In the genomic region with DNA sequence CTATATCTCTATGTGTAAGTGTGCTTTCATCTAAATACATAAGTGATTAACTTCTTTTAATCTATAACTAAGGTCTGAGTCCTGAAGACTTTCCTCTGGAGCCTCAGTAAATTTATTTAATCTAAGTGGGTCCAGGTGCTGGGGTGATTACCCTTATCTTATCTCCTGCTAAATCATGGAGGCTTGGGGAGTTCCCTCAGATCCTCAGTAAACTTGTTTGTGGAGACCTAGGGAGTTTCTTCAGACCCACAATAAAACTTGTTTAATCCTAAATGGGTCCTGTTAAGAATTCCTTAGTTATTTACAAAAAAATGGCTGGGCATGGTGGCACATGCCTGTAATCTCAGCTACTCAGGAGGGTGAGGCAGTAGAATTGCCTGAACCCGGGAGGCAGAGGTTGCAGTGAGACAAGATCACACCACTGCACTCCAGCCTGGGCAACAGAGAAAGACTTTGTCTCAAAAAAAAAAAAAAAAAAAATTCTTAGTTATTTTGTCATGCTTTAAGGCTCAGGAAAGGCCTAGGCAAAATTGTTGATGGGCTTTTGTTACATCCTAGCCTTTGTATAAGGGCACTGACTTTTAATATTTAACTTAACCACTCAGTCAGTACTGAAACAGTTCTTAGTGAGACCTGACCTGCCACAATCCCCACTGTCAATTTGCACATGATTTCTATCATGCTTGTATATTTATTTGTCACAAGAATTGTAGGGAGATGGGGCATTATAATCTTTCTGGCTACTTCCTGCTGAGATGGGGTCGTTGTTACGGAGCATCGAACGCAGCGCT, we compare ENCODE assay signal across 7 cellular contexts. TPM values are rescaled to one million over a fixed set of nuclear protein-coding genes. Genes with fewer than 3 reads are reported as not detected.
DNase-seq lines count a peak whose midpoint lies in the region; ATAC-seq, FAIRE-seq and TF ChIP-seq lines count a peak whose summit lies in the region.
"Not testable (repeated sequence)": the region's sequence is repeated elsewhere in the genome, so short reads cannot be mapped to it uniquely, and the experiment has no call there.

No MANE protein-coding gene starts in this region.

- not testable (repeated sequence) for H3K9me1 ChIP-seq in K562 (ENCODE audit: control insufficient read depth, insufficient read depth, low read length)

- H2BK5ac ChIP-seq in mesendoderm (ENCODE audit: low read length): not testable (repeated sequence)

- H2BK120ac ChIP-seq in mesendoderm (ENCODE audit: low read depth, low read length): not testable (repeated sequence)

- not testable (repeated sequence) for BruUV-seq in Caco-2 (replicated peaks; lab: Mats Ljungman, UMichigan); K562 (replicated peaks; lab: Mats Ljungman, UMichigan)

- peak overlapping the region; percentile 25 for H3K56ac ChIP-seq in mesendoderm (ENCODE audit: low read length)

- WGBS in K562 (ENCODE audit: insufficient coverage, low coverage, missing lambda C conversion rate): 82% methylated on average over 6 of the region's 6 CpGs
- WGBS in hepatocyte (ENCODE audit: low lambda C conversion rate, missing lambda C conversion rate): 77% methylated on average over 6 of the region's 6 CpGs
- no CpG with 5 or more reads among the region's 6 CpGs for WGBS in mesendoderm (ENCODE audit: extremely low coverage, insufficient coverage, low lambda C conversion rate)

- not testable (repeated sequence) for H3K36me3 Mint-ChIP-seq in Caco-2 (ENCODE audit: insufficient read depth, unreplicated experiment); IgD-negative memory B cell

- H4K5ac ChIP-seq in mesendoderm (ENCODE audit: low read length): not testable (repeated sequence)

- TF ChIP-seq CTCF in Caco-2 (IDR thresholded peaks at IDR 0.05; ENCODE audit: insufficient read depth in 1 of 2, low read depth in 1 of 2, low read length in 1 of 2, severe bottlenecking in 1 of 2, unreplicated experiment in 1 of 2); K562 (IDR thresholded peaks at IDR 0.05 in 2 of 3, conservative IDR thresholded peaks at IDR 0.05 in 1 of 3; ENCODE audit: insufficient read depth in 2 of 3, low read depth in 1 of 3, low read length in 3 of 3); hepatocyte (IDR thresholded peaks at IDR 0.05; ENCODE audit: poor library complexity): not testable (repeated sequence)

- CTCF ChIA-PET in Caco-2 (lab: Charles Lee); K562 (lab: Yijun Ruan, JAX; ENCODE audit: low intra/inter-chr PET ratio): not testable (repeated sequence)

- not testable (repeated sequence) for H3K4ac ChIP-seq in mesendoderm (ENCODE audit: low read depth, low read length)

- in situ Hi-C loops in K562 (cut with MboI): not testable (repeated sequence)

- not testable (repeated sequence) for TF ChIP-seq RAD21 in K562 (CRISPR knock-in tag; conservative IDR thresholded peaks at IDR 0.05 in 1 of 2, IDR thresholded peaks at IDR 0.05 in 1 of 2)

- not testable (repeated sequence) for FAIRE-seq in K562 (lab: Jason Lieb, UNC)

- not testable (repeated sequence) for H2AK5ac ChIP-seq in mesendoderm (ENCODE audit: low read length)

- ATAC-seq in GM19452 (IDR thresholded peaks at IDR 0.05; ENCODE audit: unreplicated experiment): peak; percentile 66
- ATAC-seq in K562: not testable (repeated sequence)

- H2BK15ac ChIP-seq in mesendoderm (replicated peaks; ENCODE audit: low read depth): not testable (repeated sequence)

- not testable (repeated sequence) for H3K9me3 Mint-ChIP-seq in Caco-2 (ENCODE audit: unreplicated experiment); IgD-negative memory B cell

- H3K18ac ChIP-seq in mesendoderm (ENCODE audit: low read length): not testable (repeated sequence)

- DNase-seq in Caco-2: peak; percentile 68 to 79
- DNase-seq in K562 (ENCODE audit: extremely low read depth in 1 of 4, low spot score in 3 of 4); mesendoderm: not testable (repeated sequence)
- peak; percentile 10 for DNase-seq in hepatocyte (ENCODE audit: low spot score)
- peak; percentile 39 for DNase-seq in renal cortical epithelial cell (ENCODE audit: low read depth)

- POLR2A ChIA-PET in Caco-2 (lab: Charles Lee): interaction anchor here (0.7 kb wide), 1 partner anchor 55 kb away, joined by 6 read pairs; no protein-coding TSS in a partner anchor
- POLR2A ChIA-PET in K562 (lab: Yijun Ruan, JAX): not testable (repeated sequence)

- not testable (repeated sequence) for TF ChIP-seq EP300 in K562 (IDR thresholded peaks at IDR 0.05; ENCODE audit: low read length)

- not testable (repeated sequence) for H3K27ac Mint-ChIP-seq in Caco-2 (ENCODE audit: unreplicated experiment)
- H3K27ac Mint-ChIP-seq in IgD-negative memory B cell: peak overlapping the region in 2 of 3 donors; percentile 23 to 37

- intact Hi-C loops in Caco-2 (cut with micrococcal nuclease; ENCODE audit: unreplicated experiment): loop anchor here (2.0 kb wide), 1 partner anchor 13 kb away; no protein-coding TSS in a partner anchor
- intact Hi-C loops in K562 (cut with micrococcal nuclease): not testable (repeated sequence)

- H3K9me2 ChIP-seq in hepatocyte (replicated peaks; ENCODE audit: insufficient read depth): not testable (repeated sequence)

- H3K79me2 ChIP-seq in K562 (ENCODE audit: control insufficient read depth, insufficient read depth, low read length) (peaks cover 50% of the 10 kb centered on the region), hepatocyte (peaks cover 25% of the 10 kb centered on the region)
- not testable (repeated sequence) for H3K79me2 ChIP-seq in mesendoderm (ENCODE audit: control insufficient read depth, insufficient read depth, low read length)

- not testable (repeated sequence) for H3K79me1 ChIP-seq in mesendoderm (ENCODE audit: low read length)

- H4K8ac ChIP-seq in mesendoderm (ENCODE audit: low read depth, low read length): not testable (repeated sequence)

- not testable (repeated sequence) for H3K27me3 ChIP-seq in Caco-2 (replicated peaks; ENCODE audit: control insufficient read depth, insufficient read depth, low read length); K562 (ENCODE audit: control insufficient read depth in 2 of 2, insufficient read depth in 2 of 2, low read length in 2 of 2); hepatocyte; mesendoderm (ENCODE audit: insufficient read depth, low read length, poor library complexity)

- peaks cover 42% of the 10 kb centered on the region for H3K4me1 ChIP-seq in Caco-2
- not testable (repeated sequence) for H3K4me1 ChIP-seq in K562 (replicated peaks in 1 of 2; ENCODE audit: control insufficient read depth in 2 of 2, insufficient read depth in 2 of 2, low read length in 2 of 2); hepatocyte (ENCODE audit: insufficient read depth); mesendoderm (ENCODE audit: control insufficient read depth, low read depth, low read length)

- not testable (repeated sequence) for H3K4me3 ChIP-seq in Caco-2 (ENCODE audit: low read depth, low read length); K562; hepatocyte; mesendoderm (ENCODE audit: low read length)

- H3K9me3 ChIP-seq in Caco-2; K562 (replicated peaks; ENCODE audit: control insufficient read depth, insufficient read depth, low read depth, low read length); hepatocyte (ENCODE audit: low read depth): not testable (repeated sequence)

- H3K4me3 Mint-ChIP-seq in Caco-2 (ENCODE audit: unreplicated experiment): peak overlapping the region; percentile 38
- not testable (repeated sequence) for H3K4me3 Mint-ChIP-seq in IgD-negative memory B cell

- not testable (repeated sequence) for H4K20me1 ChIP-seq in K562 (replicated peaks; ENCODE audit: control insufficient read depth, insufficient read depth, low read length); hepatocyte (ENCODE audit: insufficient read depth, poor library complexity, severe bottlenecking)

- not testable (repeated sequence) for H3K4me2 ChIP-seq in K562 (ENCODE audit: insufficient read depth, low read length); hepatocyte; mesendoderm (ENCODE audit: low read length)

- H3K9ac ChIP-seq in K562 (ENCODE audit: insufficient read depth in 1 of 2, low read depth in 2 of 2, low read length in 2 of 2); mesendoderm (ENCODE audit: low read length): not testable (repeated sequence)

- not testable (repeated sequence) for H3K27ac ChIP-seq in K562 (ENCODE audit: extremely low read depth, low read depth, low read length); mesendoderm (ENCODE audit: low read depth, low read length)
- peak overlapping the region; percentile 51 for H3K27ac ChIP-seq in hepatocyte

- not testable (repeated sequence) for H3K4me1 Mint-ChIP-seq in Caco-2 (ENCODE audit: low read depth, unreplicated experiment)
- peaks cover 20 to 25% (median 21%) of the 10 kb centered on the region in 3 donors for H3K4me1 Mint-ChIP-seq in IgD-negative memory B cell

- not testable (repeated sequence) for H3K36me3 ChIP-seq in Caco-2 (ENCODE audit: control insufficient read depth, insufficient read depth, low read length); hepatocyte (replicated peaks; ENCODE audit: insufficient read depth, low read depth); mesendoderm (ENCODE audit: control insufficient read depth, insufficient read depth, low read length)
- H3K36me3 ChIP-seq in K562 (ENCODE audit: control insufficient read depth, insufficient read depth, low read length): peaks cover 11% of the 10 kb centered on the region; the same call in 2 of the 3 replicates

- not testable (repeated sequence) for H3K27me3 Mint-ChIP-seq in Caco-2 (ENCODE audit: insufficient read depth, unreplicated experiment); IgD-negative memory B cell

- H3K23ac ChIP-seq in mesendoderm (ENCODE audit: low read length): not testable (repeated sequence)

- TF ChIP-seq POLR2A in K562 (conservative IDR thresholded peaks at IDR 0.05): not testable (repeated sequence)

- H2AFZ ChIP-seq in K562 (ENCODE audit: low read depth, low read length); hepatocyte: not testable (repeated sequence)

RNA-seq across cellular contexts. Expression of a gene that starts 6.7 kb away (rescaled TPM):
- 3.3 and 3.7 TPM in 2 replicates for total RNA-seq in Caco-2 (2022)
- 3.2 TPM for polyA plus RNA-seq in IgD-negative memory B cell
- total RNA-seq in K562 (2011; cell fraction: chromatin; rRNA removed; ENCODE audit: low replicate concordance): 46.3 and 50.2 TPM in 2 replicates
- 29.0 and 29.1 TPM in 2 replicates for total RNA-seq in K562 (2011; cell fraction: nucleolus; rRNA removed)
- total RNA-seq in K562 (2011; cell fraction: nucleoplasm; rRNA removed): 48.9 and 68.4 TPM in 2 replicates
- 3.6 and 4.2 TPM in 2 replicates for total RNA-seq in K562 (2014; rRNA removed)
- total RNA-seq in K562 (2014; rRNA removed; fragmentation: Illumina TruSeq; extraction: Trizol): 5.3 and 6.2 TPM in 2 replicates
- 4.4 and 6.4 TPM in 2 replicates for total RNA-seq in K562 (2015; rRNA removed; fragmentation: Illumina TruSeq; extraction: Trizol)
- total RNA-seq in K562 (2021): 5.6 and 5.9 TPM in 2 replicates
- polyA plus RNA-seq in K562 (2011; rRNA removed): 16.2 and 22.1 TPM in 2 replicates
- 7.9 and 20.6 TPM in 2 replicates for polyA plus RNA-seq in K562 (2011; cell fraction: cytosol; rRNA removed)
- polyA plus RNA-seq in K562 (2011; cell fraction: nucleus; rRNA removed): 31.3 and 37.2 TPM in 2 replicates
- polyA plus RNA-seq in K562 (2012): 4.4 and 16.2 TPM in 2 replicates
- polyA plus RNA-seq in K562 (2014; fragmentation: Illumina TruSeq; extraction: Trizol): 7.9 and 10.0 TPM in 2 replicates
- polyA plus RNA-seq in K562 (2014; fragmentation: Nextera tagmentation; extraction: Ambion mirVana): 1 to 10 TPM; 2.0 to 4.2 TPM
- polyA plus RNA-seq in K562 (2014; rRNA removed): 13.3 and 13.9 TPM in 2 replicates
- polyA minus RNA-seq in K562 (2011; rRNA and poly(A)+ RNA removed): 14.9 and 16.4 TPM in 2 replicates
- polyA minus RNA-seq in K562 (2011; cell fraction: cytosol; rRNA and poly(A)+ RNA removed): 2.9 and 3.1 TPM in 2 replicates
- polyA minus RNA-seq in K562 (2011; cell fraction: nucleus; rRNA and poly(A)+ RNA removed): 12.0 and 16.3 TPM in 2 replicates
- 3.1 and 3.6 TPM in 2 replicates for total RNA-seq in hepatocyte
- 2.4 and 6.0 TPM in 2 replicates for polyA plus RNA-seq in hepatocyte
- polyA plus RNA-seq in mesendoderm (2013, experiment 1 of 2): 1.9 TPM
- polyA plus RNA-seq in mesendoderm (2013, experiment 2 of 2): 1.8 TPM
- total RNA-seq in renal cortical epithelial cell: 2.4 and 5.9 TPM in 2 replicates
